Comparison of ENCODE assay signal across 1 cellular context in genomic region chr6:167077241-167077932, GRCh38.
TF ChIP-seq lines count a peak whose summit lies in the region.

No MANE protein-coding gene starts in this region.

TF ChIP-seq in HepG2, 621 proteins besides CTCF, POLR2A, EP300 and RAD21 (continued from another document and continues in another):
- TF ChIP-seq ZNF770 (CRISPR knock-in tag; IDR thresholded peaks at IDR 0.05) = no peak
- peak; percentile 65; the same call in 1 of the 2 replicates for TF ChIP-seq PHF21A (CRISPR knock-in tag; IDR thresholded peaks at IDR 0.05)
- TF ChIP-seq RARA (CRISPR knock-in tag; IDR thresholded peaks at IDR 0.05) = peak; percentile 64; the same call in 1 of the 2 replicates
- TF ChIP-seq MAX (IDR thresholded peaks at IDR 0.05) = peak; percentile 57; the same call in 1 of the 2 replicates
- no peak for TF ChIP-seq ZNF780A (CRISPR knock-in tag; IDR thresholded peaks at IDR 0.05)
- 0 out of 2 replicates have a peak, but pooled peaks have one; percentile 36 for TF ChIP-seq TARDBP (CRISPR knock-in tag; IDR thresholded peaks at IDR 0.05)
- TF ChIP-seq ZNF33B (CRISPR knock-in tag; IDR thresholded peaks at IDR 0.05) = 0 out of 2 replicates have a peak, but pooled peaks have one; percentile 22
- TF ChIP-seq DDIT3 (CRISPR knock-in tag; IDR thresholded peaks at IDR 0.05) = no peak
- peak; percentile 72; the same call in 1 of the 2 replicates for TF ChIP-seq ZNF124 (CRISPR knock-in tag; IDR thresholded peaks at IDR 0.05)
- no peak for TF ChIP-seq NFAT5 (CRISPR knock-in tag; IDR thresholded peaks at IDR 0.05)
- TF ChIP-seq KLF16 (CRISPR knock-in tag; IDR thresholded peaks at IDR 0.05) = peak in 1 of 2 experiments; percentile 15; a peak in 1 of 4 replicates
- TF ChIP-seq ZSCAN9 (CRISPR knock-in tag; IDR thresholded peaks at IDR 0.05; ENCODE audit: borderline replicate concordance) = no peak; the same call in 1 of the 2 replicates
- no peak for TF ChIP-seq TRIM22 (IDR thresholded peaks at IDR 0.05)
- TF ChIP-seq SP1 (IDR thresholded peaks at IDR 0.05) = no peak
- no peak for TF ChIP-seq SP1 (CRISPR knock-in tag; IDR thresholded peaks at IDR 0.05)
- TF ChIP-seq HNF1A (IDR thresholded peaks at IDR 0.05; ENCODE audit: low read depth) = 0 out of 2 replicates have a peak, but pooled peaks have one; percentile 11
- no peak for TF ChIP-seq HNF1A (CRISPR knock-in tag; IDR thresholded peaks at IDR 0.05; ENCODE audit: borderline replicate concordance)
- TF ChIP-seq ZNF605 (CRISPR knock-in tag; IDR thresholded peaks at IDR 0.05) = peak; percentile 45; the same call in 1 of the 2 replicates
- TF ChIP-seq KDM2A (CRISPR knock-in tag; IDR thresholded peaks at IDR 0.05; ENCODE audit: borderline replicate concordance, low read depth) = no peak
- no peak for TF ChIP-seq ZNF572 (CRISPR knock-in tag; IDR thresholded peaks at IDR 0.05)
- TF ChIP-seq PAXIP1 (CRISPR knock-in tag; conservative IDR thresholded peaks at IDR 0.05) = peak; percentile 80
- TF ChIP-seq ZBTB25 (CRISPR knock-in tag; IDR thresholded peaks at IDR 0.05) = 0 out of 2 replicates have a peak, but pooled peaks have one; percentile 33
- peak; percentile 30; the same call in 1 of the 2 replicates for TF ChIP-seq KAT7 (CRISPR knock-in tag; IDR thresholded peaks at IDR 0.05; ENCODE audit: borderline replicate concordance)
- TF ChIP-seq CCAR2 (optimal IDR thresholded peaks at IDR 0.05; ENCODE audit: low read depth, low read length) = no peak
- no peak for TF ChIP-seq PRDM10 (CRISPR knock-in tag; IDR thresholded peaks at IDR 0.05; ENCODE audit: low read depth)
- TF ChIP-seq ZNF644 (CRISPR knock-in tag; IDR thresholded peaks at IDR 0.05; ENCODE audit: low read depth) = 0 out of 2 replicates have a peak, but pooled peaks have one; percentile 25
- TF ChIP-seq UBTF (CRISPR knock-in tag; IDR thresholded peaks at IDR 0.05) = peak; percentile 61; the same call in 1 of the 2 replicates
